ENCODE assay signal across 10 cellular contexts in genomic region chr13:40508112-40508511, GRCh38.
DNase-seq lines count a peak whose midpoint lies in the region; ATAC-seq and TF ChIP-seq lines count a peak whose summit lies in the region.
"Had no signal": no experiment of that assay in that cellular context is flagged by ENCODE, and none has a peak within 500 bp of the region (broad histone marks: within the 10 kb centered on the region; RNA-seq: fewer than 3 reads in every experiment).

No MANE protein-coding gene starts in this region.

- peak overlapping the region; percentile 45 for H3K27ac Mint-ChIP-seq in activated CD4-positive, alpha-beta T cell treated with anti-CD3 and anti-CD28 coated beads for 36 hours

- ATAC-seq in activated CD4-positive, alpha-beta T cell treated with anti-CD3 and anti-CD28 coated beads for 36 hours: peak; percentile 45
- ATAC-seq in GM21515 (IDR thresholded peaks at IDR 0.05; ENCODE audit: unreplicated experiment) (no peak), HG03565 (IDR thresholded peaks at IDR 0.05; ENCODE audit: unreplicated experiment) (no peak)

- peak overlapping the region; percentile 18 to 32 for H3K27ac ChIP-seq in tibial artery

- H3K4me1 Mint-ChIP-seq in activated CD4-positive, alpha-beta T cell treated with anti-CD3 and anti-CD28 coated beads for 36 hours: peaks cover 63% of the 10 kb centered on the region

- H3K9me3 Mint-ChIP-seq in activated CD4-positive, alpha-beta T cell treated with anti-CD3 and anti-CD28 coated beads for 36 hours (ENCODE audit: low read depth): peaks cover 4% of the 10 kb centered on the region

- no peak for DNase-seq in activated CD4-positive, alpha-beta T cell treated with anti-CD3 and anti-CD28 coated beads for 36 hours
- DNase-seq in activated CD4-positive, alpha-beta T cell treated with anti-CD3 and anti-CD28 coated beads, Interleukin-2, amount 50 U/mL, for 1 hour: no peak
- DNase-seq in dermis blood vessel endothelial cell (peak; percentile 95), lung microvascular endothelial cell (ENCODE audit: low read depth in 2 of 2) (peak; percentile 93 to 97), tibial artery (no peak), Kasumi-1 (lab: John Stamatoyannopoulos, UW) (no peak)
- DNase-seq: Karpas-422 had no signal

- POLR2A ChIA-PET in activated CD4-positive, alpha-beta T cell treated with anti-CD3 and anti-CD28 coated beads for 36 hours (lab: Charles Lee): interaction anchor here (0.7 to 1.6 kb wide), 5 partner anchors 10 to 117 kb away, joined by 3 to 7 read pairs (median 3); no protein-coding TSS in a partner anchor

- peaks cover 0 to 30% (median 13%) of the 10 kb centered on the region in 4 donors for H3K4me1 ChIP-seq in tibial artery

- intact Hi-C loops in activated CD4-positive, alpha-beta T cell treated with anti-CD3 and anti-CD28 coated beads for 36 hours (cut with DNase I, micrococcal nuclease): no loop called here
- intact Hi-C loops in tibial artery (cut with DNase I; ENCODE audit: low total_unique reads): no loop called here

- CTCF ChIA-PET in activated CD4-positive, alpha-beta T cell treated with anti-CD3 and anti-CD28 coated beads for 36 hours (lab: Charles Lee): interaction anchor here (0.7 to 1.0 kb wide), 4 partner anchors 10 to 64 kb away, joined by 3 to 4 read pairs (median 4); no protein-coding TSS in a partner anchor

- H3K36me3 Mint-ChIP-seq in activated CD4-positive, alpha-beta T cell treated with anti-CD3 and anti-CD28 coated beads for 36 hours (ENCODE audit: low read depth): no peaks in the 10 kb centered on the region
- H3K36me3 Mint-ChIP-seq: brain had no signal

- TF ChIP-seq CTCF in tibial artery (IDR thresholded peaks at IDR 0.05): no peak

- no peak overlapping the region for H3K4me3 Mint-ChIP-seq in activated CD4-positive, alpha-beta T cell treated with anti-CD3 and anti-CD28 coated beads for 36 hours
- H3K4me3 Mint-ChIP-seq: brain had no signal

- no peak overlapping the region for H3K4me3 ChIP-seq in tibial artery

- no peaks in the 10 kb centered on the region for H3K9me3 ChIP-seq in tibial artery

- no peaks in the 10 kb centered on the region for H3K27me3 Mint-ChIP-seq in activated CD4-positive, alpha-beta T cell treated with anti-CD3 and anti-CD28 coated beads for 36 hours
- H3K27me3 Mint-ChIP-seq: brain had no signal

- no peaks in the 10 kb centered on the region for H3K27me3 ChIP-seq in tibial artery

- H3K36me3 ChIP-seq in tibial artery: no peaks in the 10 kb centered on the region

Comparison
In these comparisons a context has a peak if more than half of its experiments do, and no peak if none do; other contexts are left out.
1. DNase-seq: peak in dermis blood vessel endothelial cell (single experiment) and lung microvascular endothelial cell (2 of 2); none in activated CD4-positive, alpha-beta T cell treated with anti-CD3 and anti-CD28 coated beads for 36 hours (single experiment), activated CD4-positive, alpha-beta T cell treated with anti-CD3 and anti-CD28 coated beads, Interleukin-2, amount 50 U/mL, for 1 hour (single experiment), tibial artery (0 of 2) and Kasumi-1 (0 of 2).